7 cellular contexts compared by ENCODE assay signal in the genomic region with DNA sequence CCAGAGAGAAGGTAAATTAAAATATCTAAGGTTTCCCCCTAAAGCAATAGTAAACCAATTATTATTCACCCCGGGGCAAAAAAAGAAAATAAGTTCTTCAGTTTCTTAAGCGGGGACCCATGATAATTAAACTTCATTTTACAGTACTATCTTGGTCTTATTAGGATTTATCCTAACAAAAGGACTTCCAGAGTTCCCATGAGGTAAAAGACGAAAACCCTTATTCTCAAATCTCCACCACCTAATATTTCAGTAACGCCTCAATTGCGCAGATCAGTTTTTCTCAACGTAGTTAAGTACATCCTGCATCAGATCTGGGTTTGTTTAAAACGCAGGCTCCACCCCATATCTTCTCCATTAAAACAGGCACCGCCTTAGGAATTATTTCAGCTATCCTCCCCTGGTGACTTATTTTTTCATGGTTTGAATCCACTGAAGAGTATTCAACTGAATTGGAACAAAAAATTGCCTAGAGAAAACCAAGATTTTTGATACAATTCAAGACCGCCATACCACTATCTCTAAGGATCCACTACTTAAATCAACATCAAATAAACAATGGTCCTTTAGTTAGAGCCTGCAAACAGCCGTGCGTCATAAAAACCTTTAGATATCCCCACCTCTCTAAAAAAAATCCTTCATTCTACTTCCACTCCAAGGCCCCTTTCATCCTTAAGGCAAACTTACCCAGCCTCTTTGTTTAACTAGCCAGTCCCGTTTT. TPM values are rescaled to one million over a fixed set of nuclear protein-coding genes. Genes with fewer than 3 reads are reported as not detected.
DNase-seq lines count a peak whose midpoint lies in the region; ATAC-seq and TF ChIP-seq lines count a peak whose summit lies in the region.

No MANE protein-coding gene starts in this region.

- no peak for TF ChIP-seq CTCF in GM12875 (IDR thresholded peaks at IDR 0.05; ENCODE audit: borderline replicate concordance, insufficient read depth, low read depth, low read length)

- peaks cover 26 to 52% (median 41%) of the 10 kb centered on the region in 7 donors for H3K4me1 Mint-ChIP-seq in naive thymus-derived CD4-positive, alpha-beta T cell

- peak; percentile 17 for ATAC-seq in naive thymus-derived CD4-positive, alpha-beta T cell
- ATAC-seq in left colon: no peak

- H3K4me3 ChIP-seq in GM12875 (ENCODE audit: low read depth, low read length): peak overlapping the region; percentile 97
- peak overlapping the region; percentile 95 for H3K4me3 ChIP-seq in naive thymus-derived CD4-positive, alpha-beta T cell (ENCODE audit: low read length)

- H3K4me3 Mint-ChIP-seq in naive thymus-derived CD4-positive, alpha-beta T cell: peak overlapping the region; percentile 92 to 99 (median 95)

- H3K36me3 Mint-ChIP-seq in naive thymus-derived CD4-positive, alpha-beta T cell: peaks cover 27 to 65% (median 58%) of the 10 kb centered on the region in 5 donors

- intact Hi-C loops in naive thymus-derived CD4-positive, alpha-beta T cell (cut with micrococcal nuclease): loop anchor here (2.0 kb wide), 2 partner anchors 43 to 213 kb away; partner anchors contain the start of gene RPRD2 (in 1 of the 2)
- intact Hi-C loops in left colon (cut with DNase I, micrococcal nuclease): no loop called here

- peak overlapping the region; percentile 96 to 99 (median 97) for H3K27ac Mint-ChIP-seq in naive thymus-derived CD4-positive, alpha-beta T cell

- peaks cover 40 to 59% (median 47%) of the 10 kb centered on the region in 3 experiments for H3K36me3 ChIP-seq in naive thymus-derived CD4-positive, alpha-beta T cell (ENCODE audit: control insufficient read depth in 2 of 3, insufficient read depth in 3 of 3, low read length in 3 of 3)

- DNase-seq in NCI-H748 (lab: John Stamatoyannopoulos, UW; ENCODE audit: unreplicated experiment) (peak; percentile 42), dedifferentiated amniotic fluid mesenchymal stem cell (ENCODE audit: extremely low spot score) (peak; percentile 31), KG1 (lab: John Stamatoyannopoulos, UW) (no peak), left colon (no peak), putamen (ENCODE audit: low spot score) (no peak)
- peak in 7 of 9 donors; percentile 64 to 83 (median 70) for DNase-seq in naive thymus-derived CD4-positive, alpha-beta T cell

- POLR2A ChIA-PET in naive thymus-derived CD4-positive, alpha-beta T cell (lab: Charles Lee): interaction anchor here (0.7 to 18.9 kb wide), 10 partner anchors 9 to 309 kb away, joined by 3 to 1237 read pairs (median 5); partner anchors contain the start of genes APH1A, ENSA and RPRD2

- peaks cover 12 to 26% of the 10 kb centered on the region in 2 donors for H3K4me1 ChIP-seq in naive thymus-derived CD4-positive, alpha-beta T cell (ENCODE audit: control insufficient read depth in 2 of 2, insufficient read depth in 2 of 2, low read length in 2 of 2)

- CTCF ChIA-PET in naive thymus-derived CD4-positive, alpha-beta T cell (lab: Charles Lee): interaction anchor here (0.7 to 17.1 kb wide), 5 partner anchors 14 to 407 kb away, joined by 3 to 300 read pairs (median 3); no protein-coding TSS in a partner anchor

- peaks cover 0 to 9% (median 0%) of the 10 kb centered on the region in 11 donors for H3K9me3 Mint-ChIP-seq in naive thymus-derived CD4-positive, alpha-beta T cell

- peak overlapping the region; percentile 97 for H3K27ac ChIP-seq in naive thymus-derived CD4-positive, alpha-beta T cell (ENCODE audit: low read depth, low read length)

- no peaks in the 10 kb centered on the region for H3K27me3 ChIP-seq in naive thymus-derived CD4-positive, alpha-beta T cell (ENCODE audit: control insufficient read depth in 2 of 2, insufficient read depth in 2 of 2, low read length in 2 of 2)

- H3K27me3 Mint-ChIP-seq in naive thymus-derived CD4-positive, alpha-beta T cell: peaks cover 0 to 7% (median 0%) of the 10 kb centered on the region in 5 donors

- no peaks in the 10 kb centered on the region for H3K9me3 ChIP-seq in naive thymus-derived CD4-positive, alpha-beta T cell (ENCODE audit: control insufficient read depth in 2 of 3, low read length in 3 of 3)

RNA-seq across cellular contexts. Expression of gene MCL1, which starts 1.7 kb away (rescaled TPM):
- 1,000 to 10,000 TPM in 1 of 5 experiments, 100 to 1,000 TPM in 4; 302 to 1,400 (median 377) TPM for total RNA-seq in naive thymus-derived CD4-positive, alpha-beta T cell
- 100 to 1,000 TPM; 171 to 172 TPM for polyA plus RNA-seq in naive thymus-derived CD4-positive, alpha-beta T cell
- 100 to 1,000 TPM; 263 TPM for total RNA-seq in left colon

RNA-seq across cellular contexts. Expression of gene ADAMTSL4, which starts 28.5 kb away (rescaled TPM):
- 10 to 100 TPM in 1 of 5 experiments, 1 to 10 TPM in 1, under 1 TPM in 3; 0.49 to 27.7 (median 0.79) TPM for total RNA-seq in naive thymus-derived CD4-positive, alpha-beta T cell
- polyA plus RNA-seq in naive thymus-derived CD4-positive, alpha-beta T cell: under 1 TPM; 0.14 to 0.25 TPM
- 1 to 10 TPM; 6.9 to 9.5 TPM for total RNA-seq in left colon

RNA-seq across cellular contexts. Expression of gene ENSA, which starts 51.7 kb away (rescaled TPM):
- total RNA-seq in naive thymus-derived CD4-positive, alpha-beta T cell: 100 to 1,000 TPM in 4 of 5 experiments, 10 to 100 TPM in 1; 97.2 to 178 (median 157) TPM
- 10 to 100 TPM; 59.4 to 60.0 TPM for polyA plus RNA-seq in naive thymus-derived CD4-positive, alpha-beta T cell
- total RNA-seq in left colon: 100 to 1,000 TPM; 175 to 222 TPM

Comparison
In these comparisons a context has a peak if more than half of its experiments do, and no peak if none do; other contexts are left out.
1. DNase-seq: peak in NCI-H748 (single experiment), dedifferentiated amniotic fluid mesenchymal stem cell (single experiment) and naive thymus-derived CD4-positive, alpha-beta T cell (7 of 9); none in KG1 (single experiment), left colon (0 of 2) and putamen (single experiment).
2. intact Hi-C loops: an anchor here in naive thymus-derived CD4-positive, alpha-beta T cell (2.0 kb wide); none called in left colon.